In the genomic region with DNA sequence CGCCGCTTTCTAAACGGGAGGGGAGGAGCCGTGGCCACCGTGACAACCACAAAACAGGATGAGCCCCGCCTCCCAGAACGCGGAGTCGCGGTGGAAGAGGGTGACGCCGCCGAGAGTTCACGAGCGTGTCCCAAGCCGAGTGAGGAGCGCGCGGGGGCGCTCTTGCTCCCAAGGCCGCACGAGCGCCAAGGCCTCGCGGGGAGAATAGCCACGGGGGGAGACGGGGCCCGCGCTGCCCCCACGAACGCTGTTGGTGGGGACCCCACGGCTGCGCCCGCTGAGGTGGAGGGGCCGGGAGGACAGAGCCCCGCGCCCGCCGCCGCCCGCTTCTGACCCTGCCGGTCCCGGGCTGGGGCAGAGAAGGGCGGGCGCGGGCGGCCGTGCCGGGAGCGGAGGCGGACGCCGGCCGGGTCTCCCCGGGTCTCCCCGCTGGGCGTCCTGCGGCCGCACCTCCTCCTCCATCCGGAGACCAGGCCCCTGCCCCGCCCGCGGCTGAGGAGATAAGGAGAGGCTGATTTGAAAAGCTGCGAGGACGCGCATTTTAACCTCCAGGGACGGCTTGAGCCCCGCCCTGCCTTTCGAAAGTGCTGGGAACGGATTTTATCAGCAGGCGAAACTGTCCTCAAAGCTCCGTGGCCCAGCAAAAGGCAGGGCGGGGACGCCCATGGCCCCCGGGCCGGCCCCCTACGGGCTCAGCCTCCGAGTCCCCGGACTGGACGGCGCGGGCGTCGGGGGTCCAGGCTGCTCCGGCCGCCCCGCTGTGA, we compare ENCODE assay signal across 9 cellular contexts. TPM values are rescaled to one million over a fixed set of nuclear protein-coding genes. Genes with fewer than 3 reads are reported as not detected.
DNase-seq lines count a peak whose midpoint lies in the region; ATAC-seq and TF ChIP-seq lines count a peak whose summit lies in the region.
"Had no signal": no experiment of that assay in that cellular context is flagged by ENCODE, and none has a peak within 500 bp of the region (broad histone marks: within the 10 kb centered on the region; RNA-seq: fewer than 3 reads in every experiment).

No MANE protein-coding gene starts in this region.

- ATAC-seq in GM19463 (IDR thresholded peaks at IDR 0.05; ENCODE audit: unreplicated experiment), result no peak

- 7% methylated on average over 18 of the region's 87 CpGs for WGBS in mammary epithelial cell (ENCODE audit: low coverage, missing lambda C conversion rate)

- H3K9ac ChIP-seq in mammary epithelial cell (ENCODE audit: insufficient read depth, low read length), result peak overlapping the region; percentile 8

- in situ Hi-C loops in mammary epithelial cell (cut with MboI; ENCODE audit: low sequenced_read_pairs in 2 of 2), result no loop called here

- no peak overlapping the region for H3K27ac ChIP-seq in mammary epithelial cell (ENCODE audit: insufficient read depth, low read depth, low read length)
- H3K27ac ChIP-seq: neutrophil had no signal

- intact Hi-C loops in mammary epithelial cell (cut with micrococcal nuclease), result loop anchor here (5.0 to 10.0 kb wide), 2 partner anchors 332 to 640 kb away; no protein-coding TSS in a partner anchor

- peaks cover 31% of the 10 kb centered on the region for H3K4me1 ChIP-seq in mammary epithelial cell (ENCODE audit: insufficient read depth, low read length)

- no peaks in the 10 kb centered on the region for H3K9me3 ChIP-seq in mammary epithelial cell (replicated peaks; ENCODE audit: insufficient read depth, low read length)
- H3K9me3 ChIP-seq: neutrophil had no signal

- H3K27me3 ChIP-seq in mammary epithelial cell (ENCODE audit: insufficient read depth, low read length), result peaks cover 27% of the 10 kb centered on the region

- dilution Hi-C loops in mammary epithelial cell (cut with HindIII; ENCODE audit: low sequenced_read_pairs), result no loop called here

- no peaks in the 10 kb centered on the region for H3K36me3 ChIP-seq in mammary epithelial cell (ENCODE audit: insufficient read depth, low read length)
- H3K36me3 ChIP-seq: neutrophil had no signal

- BruUV-seq in mammary epithelial cell (replicated peaks; lab: Mats Ljungman, UMichigan), result no TSS peak

- peak overlapping the region; percentile 20; the same call in 1 of the 2 replicates for H3K4me3 ChIP-seq in HFF-Myc (replicated peaks; ENCODE audit: low read depth, low read length)
- peak overlapping the region; percentile 2 to 38 (median 25) for H3K4me3 ChIP-seq in mammary epithelial cell (replicated peaks in 1 of 3; ENCODE audit: insufficient read depth in 1 of 3, low read depth in 2 of 3, low read length in 3 of 3)

- H3K79me2 ChIP-seq in mammary epithelial cell (ENCODE audit: insufficient read depth, low read length), result no peaks in the 10 kb centered on the region

- CTCF ChIA-PET in mammary epithelial cell (lab: Charles Lee; ENCODE audit: low non-redundant PET), result no interaction called here

- no peaks in the 10 kb centered on the region for H4K20me1 ChIP-seq in mammary epithelial cell (ENCODE audit: insufficient read depth, low read length)

- DNase-seq in AG09319 (ENCODE audit: extremely low read depth, low read depth) (no peak), HFF-Myc (ENCODE audit: extremely low read depth, low read depth) (no peak), T-helper 9 cell (peak; percentile 15), mammary epithelial cell (no peak), iris pigment epithelial cell (ENCODE audit: low read depth) (peak; percentile 59), NCI-H187 treated with DMSO at 0.1 percent for 48 hours (lab: John Stamatoyannopoulos, UW) (no peak)
- DNase-seq in stimulated activated CD4-positive, alpha-beta T cell treated with anti-CD3 and anti-CD28 coated beads, Interleukin-1b, Interleukin-23, amount 100 ng/mL, for 4 hours (ENCODE audit: low read depth in 2 of 2), result peak; percentile 39 to 43

- TF ChIP-seq CTCF in AG09319 (IDR thresholded peaks at IDR 0.05; ENCODE audit: low read depth, low read length) (peak; percentile 62), HFF-Myc (IDR thresholded peaks at IDR 0.05; ENCODE audit: low read depth, low read length, missing control alignments) (peak; percentile 9), mammary epithelial cell (conservative IDR thresholded peaks at IDR 0.05 in 1 of 2, IDR thresholded peaks at IDR 0.05 in 1 of 2; ENCODE audit: extremely low read depth in 1 of 2, insufficient read depth in 1 of 2, low read depth in 1 of 2, low read length in 2 of 2) (peak in 1 of 2 donors; percentile 45)

- H2AFZ ChIP-seq in mammary epithelial cell (ENCODE audit: low read depth, low read length), result peak overlapping the region; percentile 71

- H3K4me2 ChIP-seq in mammary epithelial cell (ENCODE audit: insufficient read depth, low read depth, low read length), result peak overlapping the region; percentile 82

RNA-seq across cellular contexts. Expression of gene NKD2, which starts 3.8 kb away (rescaled TPM):
- total RNA-seq in mammary epithelial cell, result under 1 TPM in 1 of 2 donors, not detected in 1; 0.14 TPM
- polyA plus RNA-seq in mammary epithelial cell, result 0.02 TPM
- polyA minus RNA-seq in mammary epithelial cell, result not detected

Comparison
In these comparisons a context has a peak if more than half of its experiments do, and no peak if none do; other contexts are left out.
1. DNase-seq: peak in T-helper 9 cell (single experiment), iris pigment epithelial cell (single experiment) and stimulated activated CD4-positive, alpha-beta T cell treated with anti-CD3 and anti-CD28 coated beads, Interleukin-1b, Interleukin-23, amount 100 ng/mL, for 4 hours (2 of 2); none in AG09319 (single experiment), HFF-Myc (single experiment), mammary epithelial cell (single experiment) and NCI-H187 treated with DMSO at 0.1 percent for 48 hours (single experiment).